Comparison of ENCODE assay signal across 8 cellular contexts in the genomic region with DNA sequence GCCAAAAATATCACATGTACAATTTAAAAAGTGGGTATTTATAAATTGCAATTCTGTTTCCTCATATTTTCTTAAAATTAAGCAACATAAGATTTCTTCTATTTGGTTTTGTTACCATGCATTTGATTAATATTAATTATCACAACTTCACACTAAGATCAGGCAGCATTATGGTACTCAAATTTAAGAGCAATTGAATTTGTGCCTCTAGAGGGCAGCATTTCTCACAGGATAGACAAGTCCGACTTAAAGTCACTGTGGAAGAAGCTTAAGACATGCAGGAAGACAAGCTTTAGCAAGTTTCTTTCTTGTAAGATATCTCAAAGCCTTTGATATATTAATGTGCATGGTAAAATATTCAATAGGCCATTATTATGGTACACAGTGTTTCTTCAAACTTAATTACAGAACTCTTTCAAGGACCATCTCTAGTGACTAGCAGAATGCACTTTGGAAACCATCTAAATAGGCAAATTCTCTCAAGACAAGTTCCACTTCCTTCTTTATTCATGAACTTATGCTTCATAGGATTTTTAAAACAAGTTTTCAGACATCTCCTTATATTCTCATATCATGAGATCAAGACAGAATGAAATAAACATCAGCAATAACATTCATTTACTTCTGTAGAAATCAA.
A peak's percentile ranks its signal among the peaks of the same experiment; 100 is the strongest.
DNase-seq lines count a peak whose midpoint lies in the region.

No MANE protein-coding gene starts in this region.

- H3K4me3 ChIP-seq in HAP-1 = no peak overlapping the region

- H3K9me3 ChIP-seq in HAP-1 = no peaks in the 10 kb centered on the region

- no peaks in the 10 kb centered on the region for H3K36me3 ChIP-seq in HAP-1 (replicated peaks)

- peaks cover 34% of the 10 kb centered on the region for H3K4me1 ChIP-seq in HAP-1

- DNase-seq in activated T-cell treated with anti-CD3 and anti-CD28 coated beads for 24 hours (ENCODE audit: low read depth) = peak; percentile 50
- no peak for DNase-seq in activated T-cell treated with anti-CD3 and anti-CD28 coated beads, Interleukin-2, amount 50 U/mL, for 48 hours
- DNase-seq in HAP-1 (ENCODE audit: low spot score in 2 of 2) = peak; percentile 81 to 86
- DNase-seq in MV-4-11 (lab: John Stamatoyannopoulos, UW) = peak; percentile 82
- DNase-seq in SKM-1 (lab: John Stamatoyannopoulos, UW; ENCODE audit: unreplicated experiment) = peak; percentile 74
- peak; percentile 15 to 83 for DNase-seq in T47D (ENCODE audit: low read depth in 1 of 2, low spot score in 1 of 2)
- DNase-seq in islet precursor cell = peak; percentile 56
- peak; percentile 54 for DNase-seq in stimulated activated CD8-positive, alpha-beta memory T cell treated with anti-CD3 and anti-CD28 coated beads, Interleukin-12 subunit alpha, Interleukin-12 subunit beta, amount 100 ng/mL, for 1 hour (ENCODE audit: low read depth)

- no peaks in the 10 kb centered on the region for H3K27me3 ChIP-seq in HAP-1 (ENCODE audit: low read depth)

- in situ Hi-C loops in HAP-1 (cut with MboI; ENCODE audit: low sequenced_read_pairs) (loop anchor here (5.0 kb wide), 1 partner anchor 236 kb away; no protein-coding TSS in a partner anchor), T47D (cut with HindIII; ENCODE audit: low pct_unique_long_range_greater_than_20kb, low sequenced_read_pairs) (no loop called here)

Comparison
In these comparisons a context has a peak if more than half of its experiments do, and no peak if none do; other contexts are left out.
1. DNase-seq: peak in activated T-cell treated with anti-CD3 and anti-CD28 coated beads for 24 hours (single experiment), HAP-1 (2 of 2), MV-4-11 (single experiment), SKM-1 (single experiment), T47D (2 of 2), islet precursor cell (single experiment) and stimulated activated CD8-positive, alpha-beta memory T cell treated with anti-CD3 and anti-CD28 coated beads, Interleukin-12 subunit alpha, Interleukin-12 subunit beta, amount 100 ng/mL, for 1 hour (single experiment); none in activated T-cell treated with anti-CD3 and anti-CD28 coated beads, Interleukin-2, amount 50 U/mL, for 48 hours (0 of 2).